In genomic region chr1:227557962-227558806, GRCh38 we compare ENCODE assay signal across 27 cellular contexts.
"Had no signal": no experiment of that assay in that cellular context is flagged by ENCODE, and none has a peak within 500 bp of the region (broad histone marks: within the 10 kb centered on the region; RNA-seq: fewer than 3 reads in every experiment).

No MANE protein-coding gene starts in this region.

- H3K4me1 ChIP-seq: parathyroid adenoma had no signal

- H3K79me2 ChIP-seq: parathyroid adenoma had no signal

- H3K27ac Mint-ChIP-seq: activated naive CD8-positive, alpha-beta T cell treated with anti-CD3 and anti-CD28 coated beads, Interleukin-2, amount 10 ng/mL, durations not matched to agents 7 days and 5 days; nephron; T-helper 2 cell treated with Interferon-gamma antibody and Interleukin-4, amounts not matched to agents 5 μg/mL and 100 μg/mL, for 36 hours had no signal

- H2AFZ ChIP-seq: parathyroid adenoma had no signal

- H3K4me3 ChIP-seq: heart left ventricle, lung, right atrium auricular region, smooth muscle cell, suprapubic skin, tibial nerve had no signal

- H3K27ac ChIP-seq: heart left ventricle, parathyroid adenoma, right atrium auricular region, suprapubic skin, tibial nerve had no signal

- H3K4me2 ChIP-seq: smooth muscle cell had no signal

- DNase-seq: activated CD4-positive, alpha-beta T cell treated with anti-CD3 and anti-CD28 coated beads for 4 hours; activated CD4-positive, alpha-beta T cell treated with anti-CD3 and anti-CD28 coated beads, Interleukin-2, amount 50 U/mL, for 4 hours; activated CD4-positive, CD25-positive, alpha-beta regulatory T cell; activated CD8-positive, alpha-beta memory T cell treated with anti-CD3 and anti-CD28 coated beads for 24 hours; activated effector memory CD4-positive, alpha-beta T cell treated with Interleukin-2 at 50 U/mL for 16 hours; activated naive CD4-positive, alpha-beta T cell treated with Interleukin-2 at 50 U/mL for 16 hours; activated naive CD8-positive, alpha-beta T cell treated with anti-CD3 and anti-CD28 coated beads, Interleukin-2, amount 10 ng/mL, durations not matched to agents 7 days and 5 days; amniotic stem cell; caudate nucleus; foreskin fibroblast; heart left ventricle; hypothalamus; immature natural killer cell; mesendoderm; stimulated activated CD4-positive, alpha-beta T cell treated with anti-CD3 and anti-CD28 coated beads, Interleukin-1b, Interleukin-23, amount 100 ng/mL, for 48 hours; stimulated activated naive CD4-positive, alpha-beta T cell; T-helper 1 cell had no signal

- ATAC-seq: esophagus mucosa, heart left ventricle, left lobe of liver had no signal

- H3K36me3 ChIP-seq: heart left ventricle, right atrium auricular region, suprapubic skin, tibial nerve had no signal

- H3K4me1 Mint-ChIP-seq: nephron had no signal

- H3K9ac ChIP-seq: parathyroid adenoma had no signal

- H3K9me3 ChIP-seq: right atrium auricular region, suprapubic skin had no signal

- H3K4me3 Mint-ChIP-seq: activated naive CD8-positive, alpha-beta T cell treated with anti-CD3 and anti-CD28 coated beads, Interleukin-2, amount 10 ng/mL, durations not matched to agents 7 days and 5 days; nephron; T-helper 2 cell treated with Interferon-gamma antibody and Interleukin-4, amounts not matched to agents 5 μg/mL and 100 μg/mL, for 36 hours had no signal
